ENCODE assay signal across 22 cellular contexts in the genomic region with DNA sequence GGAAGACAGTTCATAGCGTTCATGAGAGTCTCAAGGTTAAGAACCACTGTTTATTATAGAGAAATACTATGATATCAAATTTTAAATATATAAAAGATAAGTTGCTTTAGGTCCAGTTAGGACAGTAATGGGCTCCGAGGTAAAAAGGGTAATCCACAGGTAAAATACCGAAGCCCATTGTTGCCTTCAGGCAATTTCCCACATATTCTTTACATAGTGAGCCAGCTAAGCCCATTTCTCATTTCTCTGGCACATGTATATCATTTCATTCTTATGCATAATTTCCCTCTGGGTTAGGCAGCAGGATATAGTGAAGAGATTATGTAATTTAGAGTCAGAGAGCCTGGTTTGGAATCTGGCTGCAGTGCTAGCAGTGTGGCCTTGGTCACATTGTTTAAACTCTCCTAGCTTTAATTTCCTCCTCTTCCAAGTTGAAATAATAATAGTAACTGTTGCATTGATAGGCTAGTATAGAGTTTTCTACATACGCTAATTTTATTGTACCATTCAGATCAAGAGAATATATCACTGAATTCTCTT. TPM values are rescaled to one million over a fixed set of nuclear protein-coding genes. Genes with fewer than 3 reads are reported as not detected.
"Had no signal": no experiment of that assay in that cellular context is flagged by ENCODE, and none has a peak within 500 bp of the region (broad histone marks: within the 10 kb centered on the region; RNA-seq: fewer than 3 reads in every experiment).

No MANE protein-coding gene starts in this region.

- H3K27me3 Mint-ChIP-seq: naive thymus-derived CD4-positive, alpha-beta T cell had no signal

- H3K9me3 Mint-ChIP-seq: endodermal cell; stimulated activated effector memory CD8-positive, alpha-beta T cell treated with anti-CD3 and anti-CD28 coated beads, Interleukin-12 subunit alpha, Interleukin-12 subunit beta, amount 100 ng/mL, for 72 hours had no signal

- H3K27ac Mint-ChIP-seq: endodermal cell; naive thymus-derived CD4-positive, alpha-beta T cell; nephron progenitor cell; stimulated activated effector memory CD8-positive, alpha-beta T cell treated with anti-CD3 and anti-CD28 coated beads, Interleukin-12 subunit alpha, Interleukin-12 subunit beta, amount 100 ng/mL, for 72 hours had no signal

- ATAC-seq: gastrocnemius medialis; naive thymus-derived CD4-positive, alpha-beta T cell; psoas muscle; stimulated activated effector memory CD8-positive, alpha-beta T cell treated with anti-CD3 and anti-CD28 coated beads, Interleukin-12 subunit alpha, Interleukin-12 subunit beta, amount 100 ng/mL, for 72 hours; stimulated activated naive CD8-positive, alpha-beta T cell treated with anti-CD3 and anti-CD28 coated beads, Interleukin-15, Interleukin-2, amounts not matched to agents 100 U/mL and 50 U/mL, for 24 hours had no signal

- DNase-seq: effector CD4-positive, alpha-beta T cell; endodermal cell; gastrocnemius medialis; kidney glomerular epithelial cell; mammary epithelial cell; naive thymus-derived CD4-positive, alpha-beta T cell; nephron progenitor cell; retina; stimulated activated CD4-positive, alpha-beta T cell treated with anti-CD3 and anti-CD28 coated beads, Interleukin-4, amount 100 ng/mL, for 1 hour; stimulated activated CD8-positive, alpha-beta memory T cell treated with anti-CD3 and anti-CD28 coated beads, Interleukin-4, amount 100 ng/mL, for 48 hours; stimulated activated naive CD8-positive, alpha-beta T cell treated with anti-CD3 and anti-CD28 coated beads, Interleukin-15, Interleukin-2, amounts not matched to agents 100 U/mL and 50 U/mL, for 24 hours; uterus had no signal

- H3K36me3 Mint-ChIP-seq: naive thymus-derived CD4-positive, alpha-beta T cell; stimulated activated effector memory CD8-positive, alpha-beta T cell treated with anti-CD3 and anti-CD28 coated beads, Interleukin-12 subunit alpha, Interleukin-12 subunit beta, amount 100 ng/mL, for 72 hours had no signal

- H3K4me1 Mint-ChIP-seq: endodermal cell; nephron progenitor cell; stimulated activated effector memory CD8-positive, alpha-beta T cell treated with anti-CD3 and anti-CD28 coated beads, Interleukin-12 subunit alpha, Interleukin-12 subunit beta, amount 100 ng/mL, for 72 hours had no signal

- H3K9me3 ChIP-seq: esophagus muscularis mucosa, gastrocnemius medialis, right lobe of liver, suprapubic skin, thyroid gland, upper lobe of left lung, uterus had no signal

- H3K4me3 Mint-ChIP-seq: endodermal cell; naive thymus-derived CD4-positive, alpha-beta T cell; nephron progenitor cell; stimulated activated effector memory CD8-positive, alpha-beta T cell treated with anti-CD3 and anti-CD28 coated beads, Interleukin-12 subunit alpha, Interleukin-12 subunit beta, amount 100 ng/mL, for 72 hours had no signal

RNA-seq across cellular contexts. Expression of a gene that starts 7.6 kb away (rescaled TPM):
- total RNA-seq: dermis microvascular lymphatic vessel endothelial cell, endothelial cell of umbilical vein, fibroblast of villous mesenchyme, suprapubic skin had no signal
